11 cellular contexts compared by ENCODE assay signal in the genomic region with DNA sequence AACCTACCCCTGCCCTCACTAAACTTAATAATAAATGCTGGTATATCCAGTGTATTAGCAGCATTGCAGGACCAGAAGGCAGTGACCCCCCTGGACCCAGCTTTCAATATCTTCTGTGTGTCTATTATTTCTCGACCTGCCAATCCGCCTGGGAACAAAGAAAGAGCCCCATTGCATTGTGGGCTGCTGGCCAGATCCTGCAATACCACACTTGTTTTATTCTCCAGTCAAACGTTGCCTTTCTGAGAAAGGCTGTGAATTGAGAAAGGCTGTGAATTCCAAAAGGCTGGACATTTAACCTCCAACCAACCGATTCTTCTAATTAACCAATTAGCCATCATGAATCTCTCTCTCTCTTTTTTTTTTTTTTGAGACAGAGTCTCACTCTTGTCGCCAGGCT. TPM values are rescaled to one million over a fixed set of nuclear protein-coding genes. Genes with fewer than 3 reads are reported as not detected.
DNase-seq lines count a peak whose midpoint lies in the region; ATAC-seq and TF ChIP-seq lines count a peak whose summit lies in the region.
"Had no signal": no experiment of that assay in that cellular context is flagged by ENCODE, and none has a peak within 500 bp of the region (broad histone marks: within the 10 kb centered on the region; RNA-seq: fewer than 3 reads in every experiment).

No MANE protein-coding gene starts in this region.

- peaks cover 32% of the 10 kb centered on the region for H3F3A ChIP-seq in PC-9 (ENCODE audit: insufficient read depth, low read depth)

- intact Hi-C loops in activated T-helper 2 cell treated with anti-CD3 and anti-CD28 coated beads, Interferon-gamma antibody, Interleukin-2, Interleukin-4, amounts not matched to agents 10 μg/mL and 5 μg/mL and 100 μg/mL, durations not matched to agents 14 hours and 24 hours and 36 hours (cut with micrococcal nuclease): loop anchor here (2.0 to 5.0 kb wide), 2 partner anchors 61 to 1822 kb away; a partner anchor contains a TSS
- intact Hi-C loops in naive thymus-derived CD4-positive, alpha-beta T cell (cut with micrococcal nuclease): loop anchor here (2.0 to 10.0 kb wide), 9 partner anchors 37 to 1825 kb away; a partner anchor contains a TSS
- intact Hi-C loops in PC-9 (cut with micrococcal nuclease; ENCODE audit: unreplicated experiment): loop anchor here (5.0 kb wide), 1 partner anchor 47 kb away; no protein-coding TSS in a partner anchor

- H3K27ac Mint-ChIP-seq in activated T-helper 2 cell treated with anti-CD3 and anti-CD28 coated beads, Interferon-gamma antibody, Interleukin-2, Interleukin-4, amounts not matched to agents 10 μg/mL and 5 μg/mL and 100 μg/mL, durations not matched to agents 14 hours and 24 hours and 36 hours: peak overlapping the region; percentile 90
- peak overlapping the region; percentile 65 to 98 (median 96) for H3K27ac Mint-ChIP-seq in naive thymus-derived CD4-positive, alpha-beta T cell

- H3K9me3 Mint-ChIP-seq in activated T-helper 2 cell treated with anti-CD3 and anti-CD28 coated beads, Interferon-gamma antibody, Interleukin-2, Interleukin-4, amounts not matched to agents 10 μg/mL and 5 μg/mL and 100 μg/mL, durations not matched to agents 14 hours and 24 hours and 36 hours: no peaks in the 10 kb centered on the region
- H3K9me3 Mint-ChIP-seq in naive thymus-derived CD4-positive, alpha-beta T cell: no peaks in the 10 kb centered on the region

- no TSS peak for BruUV-seq in PC-9 (replicated peaks; lab: Mats Ljungman, UMichigan)

- POLR2A ChIA-PET in naive thymus-derived CD4-positive, alpha-beta T cell (lab: Charles Lee): interaction anchor here (0.6 to 6.2 kb wide), 3 partner anchors 8 to 62 kb away, joined by 3 to 81 read pairs (median 48); a partner anchor contains a TSS
- POLR2A ChIA-PET in PC-9 (lab: Charles Lee; ENCODE audit: unreplicated experiment): no interaction called here

- H3K27ac ChIP-seq in KOPT-K1 (ENCODE audit: low read depth, low read length, poor library complexity, severe bottlenecking) (peak overlapping the region; percentile 90), PC-9 (no peak overlapping the region)
- no peak overlapping the region for H3K27ac ChIP-seq in naive thymus-derived CD4-positive, alpha-beta T cell (ENCODE audit: low read depth, low read length)
- H3K27ac ChIP-seq: GM23248 had no signal

- no peak overlapping the region for H3K4me2 ChIP-seq in PC-9

- H2AFZ ChIP-seq in PC-9: no peak overlapping the region

- H3K4me3 ChIP-seq in BE2C (ENCODE audit: low read depth, low read length): no peak overlapping the region
- no peak overlapping the region for H3K4me3 ChIP-seq in naive thymus-derived CD4-positive, alpha-beta T cell (ENCODE audit: low read length)
- H3K4me3 ChIP-seq in PC-9: no peak overlapping the region
- H3K4me3 ChIP-seq: GM23248, lung had no signal

- no peaks in the 10 kb centered on the region for H3K9me2 ChIP-seq in PC-9 (ENCODE audit: insufficient read depth)

- H3K36me3 ChIP-seq in BE2C: no peaks in the 10 kb centered on the region
- H3K36me3 ChIP-seq in KOPT-K1 (ENCODE audit: insufficient read depth, low read length): peaks cover 12% of the 10 kb centered on the region
- peaks cover 0 to 6% (median 0%) of the 10 kb centered on the region in 3 experiments for H3K36me3 ChIP-seq in naive thymus-derived CD4-positive, alpha-beta T cell (ENCODE audit: control insufficient read depth in 2 of 3, insufficient read depth in 3 of 3, low read length in 3 of 3)
- peaks cover 4% of the 10 kb centered on the region; the same call in 1 of the 2 replicates for H3K36me3 ChIP-seq in PC-9 (ENCODE audit: low read depth)

- H3K27me3 Mint-ChIP-seq in activated T-helper 2 cell treated with anti-CD3 and anti-CD28 coated beads, Interferon-gamma antibody, Interleukin-2, Interleukin-4, amounts not matched to agents 10 μg/mL and 5 μg/mL and 100 μg/mL, durations not matched to agents 14 hours and 24 hours and 36 hours (ENCODE audit: low read depth): no peaks in the 10 kb centered on the region
- no peaks in the 10 kb centered on the region for H3K27me3 Mint-ChIP-seq in naive thymus-derived CD4-positive, alpha-beta T cell

- H4K20me1 ChIP-seq in PC-9 (ENCODE audit: insufficient read depth): no peaks in the 10 kb centered on the region

- peaks cover 28% of the 10 kb centered on the region for H3K79me2 ChIP-seq in PC-9 (ENCODE audit: low read depth)

- TF ChIP-seq CTCF in BE2C (IDR thresholded peaks at IDR 0.05; ENCODE audit: low read depth, low read length) (no peak), PC-9 (conservative IDR thresholded peaks at IDR 0.05) (no peak)

- no peak for ATAC-seq in naive thymus-derived CD4-positive, alpha-beta T cell
- ATAC-seq: right cardiac atrium had no signal

- peak; percentile 20 for DNase-seq in BE2C
- DNase-seq in activated T-helper 2 cell treated with anti-CD3 and anti-CD28 coated beads, Interferon-gamma antibody, Interleukin-2, Interleukin-4, amounts not matched to agents 10 μg/mL and 5 μg/mL and 100 μg/mL, durations not matched to agents 14 hours and 24 hours and 36 hours (ENCODE audit: low spot score): no peak
- DNase-seq in naive thymus-derived CD4-positive, alpha-beta T cell: no peak
- DNase-seq in SK-N-DZ (ENCODE audit: low spot score): no peak
- no peak for DNase-seq in PC-9
- DNase-seq in activated CD8-positive, alpha-beta memory T cell treated with anti-CD3 and anti-CD28 coated beads, Interleukin-2, amount 50 U/mL, for 4 hours: no peak
- no peak for DNase-seq in stimulated activated CD4-positive, alpha-beta T cell treated with anti-CD3 and anti-CD28 coated beads, Interleukin-2, amount 100 ng/mL, for 48 hours
- DNase-seq: GM23248, right cardiac atrium had no signal

- H3K9me3 ChIP-seq in BE2C: no peaks in the 10 kb centered on the region
- no peaks in the 10 kb centered on the region for H3K9me3 ChIP-seq in KOPT-K1 (ENCODE audit: insufficient read depth, low read length, poor library complexity, severe bottlenecking)
- H3K9me3 ChIP-seq in naive thymus-derived CD4-positive, alpha-beta T cell (ENCODE audit: control insufficient read depth in 2 of 3, low read length in 3 of 3): no peaks in the 10 kb centered on the region
- no peaks in the 10 kb centered on the region for H3K9me3 ChIP-seq in PC-9 (ENCODE audit: insufficient read depth, low read depth)

- H3K4me3 Mint-ChIP-seq in activated T-helper 2 cell treated with anti-CD3 and anti-CD28 coated beads, Interferon-gamma antibody, Interleukin-2, Interleukin-4, amounts not matched to agents 10 μg/mL and 5 μg/mL and 100 μg/mL, durations not matched to agents 14 hours and 24 hours and 36 hours (ENCODE audit: low read depth): peak overlapping the region; percentile 62
- H3K4me3 Mint-ChIP-seq in naive thymus-derived CD4-positive, alpha-beta T cell: peak overlapping the region; percentile 12 to 99 (median 62)

- CTCF ChIA-PET in naive thymus-derived CD4-positive, alpha-beta T cell (lab: Charles Lee): interaction anchor here (2.7 kb wide), 1 partner anchor 8 kb away, joined by 10 read pairs; a partner anchor contains a TSS
- CTCF ChIA-PET in PC-9 (lab: Charles Lee): no interaction called here

- H3K4me1 Mint-ChIP-seq in activated T-helper 2 cell treated with anti-CD3 and anti-CD28 coated beads, Interferon-gamma antibody, Interleukin-2, Interleukin-4, amounts not matched to agents 10 μg/mL and 5 μg/mL and 100 μg/mL, durations not matched to agents 14 hours and 24 hours and 36 hours (ENCODE audit: low read depth): peaks cover 43% of the 10 kb centered on the region
- H3K4me1 Mint-ChIP-seq in naive thymus-derived CD4-positive, alpha-beta T cell: peaks cover 7 to 54% (median 38%) of the 10 kb centered on the region in 7 donors

- peaks cover 10% of the 10 kb centered on the region for H3K36me3 Mint-ChIP-seq in activated T-helper 2 cell treated with anti-CD3 and anti-CD28 coated beads, Interferon-gamma antibody, Interleukin-2, Interleukin-4, amounts not matched to agents 10 μg/mL and 5 μg/mL and 100 μg/mL, durations not matched to agents 14 hours and 24 hours and 36 hours (ENCODE audit: low read depth)
- peaks cover 0 to 16% (median 4%) of the 10 kb centered on the region in 5 donors for H3K36me3 Mint-ChIP-seq in naive thymus-derived CD4-positive, alpha-beta T cell

- H3K27me3 ChIP-seq in BE2C (no peaks in the 10 kb centered on the region), PC-9 (ENCODE audit: insufficient read depth, low read depth) (no peaks in the 10 kb centered on the region)
- H3K27me3 ChIP-seq in naive thymus-derived CD4-positive, alpha-beta T cell (ENCODE audit: control insufficient read depth in 2 of 2, insufficient read depth in 2 of 2, low read length in 2 of 2): no peaks in the 10 kb centered on the region

- H3K4me1 ChIP-seq in BE2C (peaks cover 9% of the 10 kb centered on the region), PC-9 (replicated peaks; ENCODE audit: insufficient read depth) (peaks cover 19% of the 10 kb centered on the region)
- H3K4me1 ChIP-seq in naive thymus-derived CD4-positive, alpha-beta T cell (ENCODE audit: control insufficient read depth in 2 of 2, insufficient read depth in 2 of 2, low read length in 2 of 2): peaks cover 0 to 8% of the 10 kb centered on the region in 2 donors

RNA-seq across cellular contexts. Expression of a gene that starts 1.5 kb away (rescaled TPM):
- polyA plus RNA-seq in BE2C (2012; ENCODE audit: insufficient read depth, insufficient read length, low read depth): 20.0 TPM
- 27.9 and 32.1 TPM in 2 replicates for total RNA-seq in activated T-helper 2 cell treated with anti-CD3 and anti-CD28 coated beads, Interferon-gamma antibody, Interleukin-2, Interleukin-4, amounts not matched to agents 10 μg/mL and 5 μg/mL and 100 μg/mL, durations not matched to agents 14 hours and 24 hours and 36 hours
- 10 to 100 TPM; 43.5 to 92.0 (median 48.6) TPM for total RNA-seq in naive thymus-derived CD4-positive, alpha-beta T cell
- polyA plus RNA-seq in naive thymus-derived CD4-positive, alpha-beta T cell: 10 to 100 TPM; 27.2 to 37.8 TPM
- polyA plus RNA-seq in SK-N-DZ (2014; cell fraction: cytosol; rRNA removed): 20.1 and 25.6 TPM in 2 replicates
- polyA plus RNA-seq in SK-N-DZ (2014; cell fraction: nucleus; rRNA removed): 29.4 and 30.2 TPM in 2 replicates
- 27.2 and 29.3 TPM in 2 replicates for total RNA-seq in PC-9 (2021)

RNA-seq across cellular contexts. Expression of a gene that starts 7.9 kb away (rescaled TPM):
- not detected for polyA plus RNA-seq in BE2C (2012; ENCODE audit: insufficient read depth, insufficient read length, low read depth)
- 42.7 and 46.7 TPM in 2 replicates for total RNA-seq in activated T-helper 2 cell treated with anti-CD3 and anti-CD28 coated beads, Interferon-gamma antibody, Interleukin-2, Interleukin-4, amounts not matched to agents 10 μg/mL and 5 μg/mL and 100 μg/mL, durations not matched to agents 14 hours and 24 hours and 36 hours
- total RNA-seq in naive thymus-derived CD4-positive, alpha-beta T cell: 10 to 100 TPM in 1 of 5 experiments, 1 to 10 TPM in 4; 4.7 to 45.7 (median 6.5) TPM
- polyA plus RNA-seq in naive thymus-derived CD4-positive, alpha-beta T cell: 1 to 10 TPM; 2.2 to 2.9 TPM
- not detected in 2 replicates for polyA plus RNA-seq in SK-N-DZ (2014; cell fraction: cytosol; rRNA removed)
- polyA plus RNA-seq in SK-N-DZ (2014; cell fraction: nucleus; rRNA removed): 0.12 TPM in 1 of 2 replicates, not detected in the other
- total RNA-seq in PC-9 (2021): 25.5 and 26.1 TPM in 2 replicates
